Comparison of ENCODE assay signal across 17 cellular contexts in genomic region chr14:103574104-103574503, GRCh38.
"Had no signal": no experiment of that assay in that cellular context is flagged by ENCODE, and none has a peak within 500 bp of the region (broad histone marks: within the 10 kb centered on the region; RNA-seq: fewer than 3 reads in every experiment).

No MANE protein-coding gene starts in this region.

- ATAC-seq: activated CD8-positive, alpha-beta memory T cell treated with anti-CD3 and anti-CD28 coated beads, Interleukin-2, amount 10 ng/mL, durations not matched to agents 7 days and 5 days; effector memory CD8-positive, alpha-beta T cell; left lobe of liver; naive thymus-derived CD8-positive, alpha-beta T cell; T-cell; upper lobe of right lung had no signal

- H3K9me3 ChIP-seq: suprapubic skin, upper lobe of right lung had no signal

- H3K4me3 ChIP-seq: suprapubic skin, upper lobe of right lung had no signal

- H3K4me1 Mint-ChIP-seq: activated CD4-positive, alpha-beta memory T cell treated with anti-CD3 and anti-CD28 coated beads, Interleukin-2, amount 10 ng/mL, durations not matched to agents 7 days and 5 days; activated CD8-positive, alpha-beta memory T cell treated with anti-CD3 and anti-CD28 coated beads, Interleukin-2, amount 10 ng/mL, durations not matched to agents 7 days and 5 days had no signal

- H3K27me3 ChIP-seq: suprapubic skin, upper lobe of right lung had no signal

- H3K27ac ChIP-seq: suprapubic skin, upper lobe of right lung had no signal

- DNase-seq: activated CD4-positive, alpha-beta memory T cell treated with anti-CD3 and anti-CD28 coated beads, Interleukin-2, amount 10 ng/mL, durations not matched to agents 7 days and 5 days; activated CD4-positive, alpha-beta T cell treated with anti-CD3 and anti-CD28 coated beads for 48 hours; activated CD4-positive, CD25-positive, alpha-beta regulatory T cell; activated CD8-positive, alpha-beta memory T cell treated with anti-CD3 and anti-CD28 coated beads, Interleukin-2, amount 10 ng/mL, durations not matched to agents 7 days and 5 days; effector memory CD8-positive, alpha-beta T cell; foreskin fibroblast; glutamatergic neuron; hippocampal formation; mesendoderm; naive thymus-derived CD8-positive, alpha-beta T cell; stimulated activated CD4-positive, alpha-beta T cell treated with anti-CD3 and anti-CD28 coated beads, Interleukin-2, amount 100 ng/mL, for 24 hours; T-cell; upper lobe of right lung had no signal

- H3K27ac Mint-ChIP-seq: activated CD4-positive, alpha-beta memory T cell treated with anti-CD3 and anti-CD28 coated beads, Interleukin-2, amount 10 ng/mL, durations not matched to agents 7 days and 5 days; activated CD8-positive, alpha-beta memory T cell treated with anti-CD3 and anti-CD28 coated beads, Interleukin-2, amount 10 ng/mL, durations not matched to agents 7 days and 5 days; activated naive CD8-positive, alpha-beta T cell; effector memory CD8-positive, alpha-beta T cell; stimulated activated naive CD8-positive, alpha-beta T cell treated with anti-CD3 and anti-CD28 coated beads, Interleukin-15, Interleukin-2, amounts not matched to agents 100 ng/mL and 50 ng/mL, for 24 hours; T-cell had no signal

- H3K9me3 Mint-ChIP-seq: activated CD4-positive, alpha-beta memory T cell treated with anti-CD3 and anti-CD28 coated beads, Interleukin-2, amount 10 ng/mL, durations not matched to agents 7 days and 5 days; effector memory CD8-positive, alpha-beta T cell; naive thymus-derived CD8-positive, alpha-beta T cell; stimulated activated naive CD8-positive, alpha-beta T cell treated with anti-CD3 and anti-CD28 coated beads, Interleukin-15, Interleukin-2, amounts not matched to agents 100 ng/mL and 50 ng/mL, for 24 hours; T-cell had no signal

- H3K27me3 Mint-ChIP-seq: activated CD4-positive, alpha-beta memory T cell treated with anti-CD3 and anti-CD28 coated beads, Interleukin-2, amount 10 ng/mL, durations not matched to agents 7 days and 5 days; activated CD8-positive, alpha-beta memory T cell treated with anti-CD3 and anti-CD28 coated beads, Interleukin-2, amount 10 ng/mL, durations not matched to agents 7 days and 5 days; activated naive CD8-positive, alpha-beta T cell; effector memory CD8-positive, alpha-beta T cell; naive thymus-derived CD8-positive, alpha-beta T cell; stimulated activated naive CD8-positive, alpha-beta T cell treated with anti-CD3 and anti-CD28 coated beads, Interleukin-15, Interleukin-2, amounts not matched to agents 100 ng/mL and 50 ng/mL, for 24 hours; T-cell had no signal

- H3K4me3 Mint-ChIP-seq: activated CD4-positive, alpha-beta memory T cell treated with anti-CD3 and anti-CD28 coated beads, Interleukin-2, amount 10 ng/mL, durations not matched to agents 7 days and 5 days; activated CD8-positive, alpha-beta memory T cell treated with anti-CD3 and anti-CD28 coated beads, Interleukin-2, amount 10 ng/mL, durations not matched to agents 7 days and 5 days; activated naive CD8-positive, alpha-beta T cell; effector memory CD8-positive, alpha-beta T cell; naive thymus-derived CD8-positive, alpha-beta T cell; stimulated activated naive CD8-positive, alpha-beta T cell treated with anti-CD3 and anti-CD28 coated beads, Interleukin-15, Interleukin-2, amounts not matched to agents 100 ng/mL and 50 ng/mL, for 24 hours; T-cell had no signal
